ENCODE assay signal across 14 cellular contexts in the genomic region with DNA sequence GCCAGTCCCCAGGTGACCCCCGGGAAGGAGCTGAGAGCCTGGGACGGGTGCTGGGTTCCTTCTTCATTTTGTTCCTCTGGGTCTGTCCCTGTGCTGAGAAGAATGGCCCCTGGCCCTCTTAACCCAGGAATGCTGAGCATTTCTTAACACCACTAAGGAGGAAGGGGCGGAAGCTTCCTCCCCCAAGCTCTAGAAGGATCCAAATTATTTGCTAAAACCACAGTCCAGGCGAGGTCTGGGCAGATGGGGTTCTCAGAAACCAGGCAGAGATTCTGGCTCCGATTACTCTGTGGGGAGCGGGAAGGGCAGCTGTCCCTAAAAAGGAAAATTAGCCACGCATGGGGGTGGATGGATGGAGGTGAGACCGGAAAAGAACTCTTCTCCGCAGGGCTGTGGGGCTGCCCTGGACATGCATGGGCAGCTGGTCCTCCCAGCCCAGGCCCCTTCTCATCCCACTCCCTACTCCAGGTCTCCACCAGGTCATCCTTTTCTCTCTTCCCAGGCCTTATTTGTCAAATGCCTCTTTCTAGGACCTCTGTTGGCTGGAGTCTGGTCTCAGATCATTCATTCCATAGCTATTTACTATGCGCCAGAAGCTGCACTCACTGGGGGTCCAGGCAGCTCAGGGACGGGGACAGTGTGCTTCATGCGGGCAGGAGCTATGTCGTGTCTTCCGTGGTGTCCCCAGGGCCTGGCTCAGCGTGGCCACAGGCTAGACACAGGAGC. TPM values are rescaled to one million over a fixed set of nuclear protein-coding genes. Genes with fewer than 3 reads are reported as not detected.
A peak's percentile ranks its signal among the peaks of the same experiment; 100 is the strongest.
DNase-seq lines count a peak whose midpoint lies in the region; TF ChIP-seq lines count a peak whose summit lies in the region.
"Had no signal": no experiment of that assay in that cellular context is flagged by ENCODE, and none has a peak within 500 bp of the region (broad histone marks: within the 10 kb centered on the region; RNA-seq: fewer than 3 reads in every experiment).

No MANE protein-coding gene starts in this region.

- H3K4me3 ChIP-seq in endodermal cell (ENCODE audit: low read length) = no peak overlapping the region
- H3K4me3 ChIP-seq in osteoblast (ENCODE audit: insufficient read depth, low read length) = no peak overlapping the region
- H3K4me3 ChIP-seq in CD4-positive, alpha-beta memory T cell (ENCODE audit: low read length in 2 of 2) = no peak overlapping the region
- H3K4me3 ChIP-seq: SJSA1, skin epidermis, vagina had no signal

- no peaks in the 10 kb centered on the region for H3K9me3 Mint-ChIP-seq in endodermal cell
- no peaks in the 10 kb centered on the region for H3K9me3 Mint-ChIP-seq in CD4-positive, alpha-beta memory T cell

- POLR2A ChIA-PET in RWPE1 (lab: Yijun Ruan, JAX; ENCODE audit: low non-redundant PET) = no interaction called here
- POLR2A ChIA-PET in CD4-positive, alpha-beta memory T cell (lab: Charles Lee; ENCODE audit: partially characterized antibody) = interaction anchor here (0.9 to 1.2 kb wide), 2 partner anchors 45 to 48 kb away, joined by 3 read pairs; a partner anchor contains a TSS

- intact Hi-C loops in CD4-positive, alpha-beta memory T cell (cut with micrococcal nuclease) = no loop called here

- no peaks in the 10 kb centered on the region for H3K27me3 Mint-ChIP-seq in endodermal cell (ENCODE audit: insufficient read depth)
- H3K27me3 Mint-ChIP-seq in CD4-positive, alpha-beta memory T cell = no peaks in the 10 kb centered on the region

- no peaks in the 10 kb centered on the region for H3K79me2 ChIP-seq in osteoblast (ENCODE audit: insufficient read depth, low read length)

- WGBS in endodermal cell (ENCODE audit: insufficient coverage in 1 of 2, insufficient read length in 1 of 2), 2 experiments = 80 to 81% methylated on average over 9 to 14 of the region's 15 CpGs

- H3K4me2 ChIP-seq in osteoblast (ENCODE audit: insufficient read depth, low read length) = no peak overlapping the region

- H3K4me1 Mint-ChIP-seq in endodermal cell = peaks cover 24% of the 10 kb centered on the region
- H3K4me1 Mint-ChIP-seq in CD4-positive, alpha-beta memory T cell = peaks cover 12 to 33% (median 20%) of the 10 kb centered on the region in 4 donors

- H3K9me3 ChIP-seq in endodermal cell (ENCODE audit: control insufficient read depth, low read length) (no peaks in the 10 kb centered on the region), osteoblast (ENCODE audit: low read depth, low read length) (no peaks in the 10 kb centered on the region)
- no peaks in the 10 kb centered on the region for H3K9me3 ChIP-seq in CD4-positive, alpha-beta memory T cell (ENCODE audit: control insufficient read depth in 1 of 2, low read length in 2 of 2)
- H3K9me3 ChIP-seq: SJSA1, vagina had no signal

- H3K4me1 ChIP-seq in endodermal cell (ENCODE audit: control insufficient read depth, insufficient read depth, low read length) = peaks cover 21% of the 10 kb centered on the region
- peaks cover 16% of the 10 kb centered on the region for H3K4me1 ChIP-seq in osteoblast (ENCODE audit: insufficient read depth, low read length)
- peaks cover 29% of the 10 kb centered on the region for H3K4me1 ChIP-seq in CD4-positive, alpha-beta memory T cell (ENCODE audit: insufficient read depth, low read length)

- H3K9ac ChIP-seq in endodermal cell (ENCODE audit: extremely low read depth, low read length, poor library complexity, severe bottlenecking) = no peak overlapping the region

- H2AFZ ChIP-seq in osteoblast (ENCODE audit: low read length) = peak overlapping the region; percentile 9

- no peak overlapping the region for H3K4me3 Mint-ChIP-seq in endodermal cell
- no peak overlapping the region for H3K4me3 Mint-ChIP-seq in CD4-positive, alpha-beta memory T cell

- no peak for TF ChIP-seq CTCF in RWPE1 (conservative IDR thresholded peaks at IDR 0.05; ENCODE audit: low read depth)
- TF ChIP-seq CTCF in endodermal cell (conservative IDR thresholded peaks at IDR 0.05) = no peak
- no peak for TF ChIP-seq CTCF in osteoblast (IDR thresholded peaks at IDR 0.05; ENCODE audit: extremely low read depth, low read depth, low read length)

- CTCF ChIA-PET in RWPE1 (lab: Yijun Ruan, JAX) = no interaction called here
- CTCF ChIA-PET in CD4-positive, alpha-beta memory T cell (lab: Charles Lee; ENCODE audit: partially characterized antibody) = interaction anchor here (1.1 to 1.4 kb wide), 2 partner anchors 19 to 47 kb away, joined by 3 to 4 read pairs; no protein-coding TSS in a partner anchor

- peak; percentile 76 for DNase-seq in EH (ENCODE audit: low read depth)
- no peak for DNase-seq in RWPE1 (ENCODE audit: low spot score)
- peak; percentile 70 for DNase-seq in endodermal cell
- DNase-seq in osteoblast (ENCODE audit: insufficient read length, low spot score, missing footprints) = peak; percentile 77
- no peak for DNase-seq in NCI-H1694 treated with DMSO at 0.1 percent for 48 hours (lab: John Stamatoyannopoulos, UW)
- DNase-seq in stimulated activated CD4-positive, alpha-beta T cell treated with anti-CD3 and anti-CD28 coated beads, Interleukin-15, amount 100 ng/mL, for 24 hours = no peak
- no peak for DNase-seq in CD4-positive, alpha-beta memory T cell
- DNase-seq in SKM-1 treated with dmso at 0.1 percent for 144 hours (lab: John Stamatoyannopoulos, UW; ENCODE audit: unreplicated experiment) = no peak
- DNase-seq: activated CD4-positive, alpha-beta T cell treated with anti-CD3 and anti-CD28 coated beads for 48 hours; activated gamma-delta T cell treated with Interleukin-2 at 50 U/mL for 16 hours; NCI-H524 treated with DMSO at 0.1 percent for 48 hours had no signal

- no peaks in the 10 kb centered on the region for H4K20me1 ChIP-seq in osteoblast (ENCODE audit: insufficient read depth, low read length)

- H3K27me3 ChIP-seq in endodermal cell (ENCODE audit: control insufficient read depth, insufficient read depth, low read length, poor library complexity, severe bottlenecking) (no peaks in the 10 kb centered on the region), osteoblast (ENCODE audit: insufficient read depth, low read length) (no peaks in the 10 kb centered on the region)
- H3K27me3 ChIP-seq in CD4-positive, alpha-beta memory T cell (ENCODE audit: insufficient read depth, low read length) = no peaks in the 10 kb centered on the region
- H3K27me3 ChIP-seq: SJSA1, vagina had no signal

- H3K36me3 ChIP-seq in endodermal cell (ENCODE audit: control insufficient read depth, insufficient read depth, low read length) = no peaks in the 10 kb centered on the region
- H3K36me3 ChIP-seq in osteoblast (ENCODE audit: insufficient read depth, low read length) = no peaks in the 10 kb centered on the region
- no peaks in the 10 kb centered on the region for H3K36me3 ChIP-seq in CD4-positive, alpha-beta memory T cell (ENCODE audit: insufficient read depth, low read length)
- H3K36me3 ChIP-seq: SJSA1, vagina had no signal

- peak overlapping the region; percentile 27 for H3K27ac Mint-ChIP-seq in endodermal cell
- peak overlapping the region in 1 of 7 donors; percentile 41 for H3K27ac Mint-ChIP-seq in CD4-positive, alpha-beta memory T cell

- H3K27ac ChIP-seq in RWPE1 = peak overlapping the region; percentile 15; the same call in 1 of the 2 replicates
- H3K27ac ChIP-seq in endodermal cell (ENCODE audit: low read depth, low read length) = peak overlapping the region; percentile 36
- H3K27ac ChIP-seq in osteoblast (ENCODE audit: low read depth, low read length) = no peak overlapping the region
- no peak overlapping the region for H3K27ac ChIP-seq in CD4-positive, alpha-beta memory T cell (ENCODE audit: low read depth, low read length)
- H3K27ac ChIP-seq: SJSA1, vagina had no signal

- no peaks in the 10 kb centered on the region for H3K36me3 Mint-ChIP-seq in endodermal cell (ENCODE audit: low read depth)
- no peaks in the 10 kb centered on the region for H3K36me3 Mint-ChIP-seq in CD4-positive, alpha-beta memory T cell

RNA-seq across cellular contexts. Expression of a gene that starts 45.0 kb away (rescaled TPM):
- total RNA-seq in endodermal cell = 100 to 1,000 TPM; 270 to 288 TPM
- 131 TPM for polyA plus RNA-seq in endodermal cell (2013, experiment 1 of 2)
- 136 TPM for polyA plus RNA-seq in endodermal cell (2013, experiment 2 of 2)
- total RNA-seq in osteoblast = 796 and 964 TPM in 2 replicates
- 100 to 1,000 TPM; 717 to 734 TPM for total RNA-seq in CD4-positive, alpha-beta memory T cell
- 100 to 1,000 TPM in 1 of 2 donors, 10 to 100 TPM in 1; 17.3 to 476 TPM for polyA plus RNA-seq in CD4-positive, alpha-beta memory T cell

RNA-seq across cellular contexts. Expression of a gene that starts 48.7 kb away (rescaled TPM):
- total RNA-seq in endodermal cell (10 to 100 TPM; 52.9 to 53.9 TPM), osteoblast (17.4 and 18.6 TPM in 2 replicates)
- 69.6 TPM for polyA plus RNA-seq in endodermal cell (2013, experiment 1 of 2)
- 65.8 TPM for polyA plus RNA-seq in endodermal cell (2013, experiment 2 of 2)
- total RNA-seq in CD4-positive, alpha-beta memory T cell = 10 to 100 TPM; 33.5 to 34.5 TPM
- polyA plus RNA-seq in CD4-positive, alpha-beta memory T cell = 100 to 1,000 TPM; 103 to 148 TPM

Comparison
In these comparisons a context has a peak if more than half of its experiments do, and no peak if none do; other contexts are left out.
1. DNase-seq: peak in EH (single experiment), endodermal cell (single experiment) and osteoblast (single experiment); none in RWPE1 (single experiment), NCI-H1694 treated with DMSO at 0.1 percent for 48 hours (single experiment), stimulated activated CD4-positive, alpha-beta T cell treated with anti-CD3 and anti-CD28 coated beads, Interleukin-15, amount 100 ng/mL, for 24 hours (single experiment), CD4-positive, alpha-beta memory T cell (0 of 5) and SKM-1 treated with dmso at 0.1 percent for 144 hours (single experiment).
2. H3K27ac ChIP-seq: peak in RWPE1 (single experiment) and endodermal cell (single experiment); none in osteoblast (single experiment) and CD4-positive, alpha-beta memory T cell (single experiment).